Comparison of ENCODE assay signal across 23 cellular contexts in the genomic region with DNA sequence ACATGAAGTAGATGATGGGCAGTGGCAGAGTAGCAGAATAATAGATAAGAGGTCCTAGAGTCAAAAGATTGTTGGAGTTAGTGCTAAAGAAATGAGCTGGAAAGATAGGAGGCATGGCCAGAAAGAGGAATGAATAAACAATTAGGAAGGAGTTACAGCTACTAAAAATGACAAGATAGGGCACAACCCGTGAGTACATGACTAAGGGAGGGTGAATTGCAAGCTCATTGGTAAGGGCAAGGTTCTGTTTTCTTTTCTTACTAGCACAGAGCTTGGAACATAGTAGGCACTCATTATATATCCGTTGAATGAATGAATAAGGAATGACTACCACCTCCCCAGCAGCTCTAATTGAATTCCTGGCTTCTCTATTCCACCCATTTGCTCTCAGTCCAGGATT. TPM values are rescaled to one million over a fixed set of nuclear protein-coding genes. Genes with fewer than 3 reads are reported as not detected.
"Had no signal": no experiment of that assay in that cellular context is flagged by ENCODE, and none has a peak within 500 bp of the region (broad histone marks: within the 10 kb centered on the region; RNA-seq: fewer than 3 reads in every experiment).

No MANE protein-coding gene starts in this region.

- ATAC-seq: activated CD8-positive, alpha-beta T cell treated with anti-CD3 and anti-CD28 coated beads for 36 hours; activated naive CD4-positive, alpha-beta T cell treated with anti-CD3 and anti-CD28 coated beads, Interleukin-2, amount 50 U/mL, for 72 hours; activated T-cell treated with anti-CD3 and anti-CD28 coated beads, Interleukin-2, amount 50 U/mL, for 4 hours; activated T-helper 17 cell treated with anti-CD3 and anti-CD28 coated beads, Interleukin-2, amount 50 U/mL, for 72 hours; stimulated activated effector memory CD8-positive, alpha-beta T cell treated with anti-CD3 and anti-CD28 coated beads, Interleukin-12 subunit alpha, Interleukin-12 subunit beta, amount 100 ng/mL, for 72 hours; T-helper 17 cell had no signal

- DNase-seq: activated B cell treated with CpG ODN at 0.5 μM for 24 hours; activated CD4-positive, alpha-beta T cell treated with anti-CD3 and anti-CD28 coated beads, Interleukin-2, amount 50 U/mL, for 1 hour; activated CD8-positive, alpha-beta T cell treated with anti-CD3 and anti-CD28 coated beads for 36 hours; activated T-cell treated with anti-CD3 and anti-CD28 coated beads, Interleukin-2, amount 50 U/mL, for 4 hours; endodermal cell; foreskin melanocyte; kidney glomerular epithelial cell; mesendoderm; nephron progenitor cell; ovary; sigmoid colon; small intestine; stimulated activated CD4-positive, alpha-beta T cell treated with anti-CD3 and anti-CD28 coated beads, Interleukin-4, amount 100 ng/mL, for 24 hours; substantia nigra; T-helper 17 cell; T1000; upper lobe of left lung had no signal

RNA-seq across cellular contexts. Expression of a gene that starts 5.7 kb away (rescaled TPM):
- total RNA-seq: activated B cell treated with CpG ODN at 0.5 μM for 24 hours; activated CD8-positive, alpha-beta T cell treated with anti-CD3 and anti-CD28 coated beads for 36 hours; activated naive CD4-positive, alpha-beta T cell treated with anti-CD3 and anti-CD28 coated beads, Interleukin-2, amount 50 U/mL, for 72 hours; activated T-helper 17 cell treated with anti-CD3 and anti-CD28 coated beads, Interleukin-2, amount 50 U/mL, for 72 hours; endodermal cell; glomerular endothelial cell; progenitor cell of endocrine pancreas; renal cortical epithelial cell; T-helper 17 cell had no signal
